Comparison of ENCODE assay signal across 14 cellular contexts in genomic region chr12:92292016-92292415, GRCh38.
"Had no signal": no experiment of that assay in that cellular context is flagged by ENCODE, and none has a peak within 500 bp of the region (broad histone marks: within the 10 kb centered on the region; RNA-seq: fewer than 3 reads in every experiment).

No MANE protein-coding gene starts in this region.

- H3K9me3 ChIP-seq: esophagus muscularis mucosa, lower lobe of right lung, sigmoid colon had no signal

- H3K4me3 ChIP-seq: esophagus muscularis mucosa, lower lobe of right lung, sigmoid colon had no signal

- H3K27ac ChIP-seq: esophagus muscularis mucosa, lower lobe of right lung, sigmoid colon had no signal

- ATAC-seq: activated CD8-positive, alpha-beta T cell treated with anti-CD3 and anti-CD28 coated beads, Interleukin-2, amount 10 ng/mL, durations not matched to agents 7 days and 5 days; lower lobe of right lung; natural killer cell treated with Interleukin-12 subunit alpha and Interleukin-12 subunit beta and Interleukin-15 and Interleukin-18, amount 100 ng/mL, for 72 hours; stimulated activated naive B cell treated with anti-CD40 and anti-IgM and Interleukin-4, amounts not matched to agents 10 μg/mL and 1 μg/mL and 100 μg/mL, for 72 hours had no signal

- H3K36me3 ChIP-seq: esophagus muscularis mucosa, lower lobe of right lung, sigmoid colon had no signal

- DNase-seq: activated CD4-positive, alpha-beta T cell treated with anti-CD3 and anti-CD28 coated beads, Interleukin-2, amount 10 ng/mL, durations not matched to agents 24 days and 14 days; activated CD8-positive, alpha-beta T cell treated with anti-CD3 and anti-CD28 coated beads, Interleukin-2, amount 10 ng/mL, durations not matched to agents 7 days and 5 days; activated effector memory CD4-positive, alpha-beta T cell treated with anti-CD3 and anti-CD28 coated beads, Interleukin-2, amount 50 U/mL, for 16 hours; activated naive CD4-positive, alpha-beta T cell treated with anti-CD3 and anti-CD28 coated beads, Interleukin-2, amount 50 U/mL, for 16 hours; activated T-cell treated with anti-CD3 and anti-CD28 coated beads, Interleukin-2, amount 50 U/mL, for 48 hours; effector CD4-positive, alpha-beta T cell; hypothalamus; islet precursor cell; lower lobe of right lung; sigmoid colon; stimulated activated CD4-positive, alpha-beta T cell treated with anti-CD3 and anti-CD28 coated beads, Interleukin-4, amount 100 ng/mL, for 4 hours; stimulated activated naive B cell treated with anti-CD40 and anti-IgM and Interleukin-4, amounts not matched to agents 10 μg/mL and 1 μg/mL and 100 μg/mL, for 72 hours had no signal

- H3K4me1 ChIP-seq: esophagus muscularis mucosa, sigmoid colon had no signal

- H3K27me3 ChIP-seq: esophagus muscularis mucosa, sigmoid colon had no signal
